In the genomic region with DNA sequence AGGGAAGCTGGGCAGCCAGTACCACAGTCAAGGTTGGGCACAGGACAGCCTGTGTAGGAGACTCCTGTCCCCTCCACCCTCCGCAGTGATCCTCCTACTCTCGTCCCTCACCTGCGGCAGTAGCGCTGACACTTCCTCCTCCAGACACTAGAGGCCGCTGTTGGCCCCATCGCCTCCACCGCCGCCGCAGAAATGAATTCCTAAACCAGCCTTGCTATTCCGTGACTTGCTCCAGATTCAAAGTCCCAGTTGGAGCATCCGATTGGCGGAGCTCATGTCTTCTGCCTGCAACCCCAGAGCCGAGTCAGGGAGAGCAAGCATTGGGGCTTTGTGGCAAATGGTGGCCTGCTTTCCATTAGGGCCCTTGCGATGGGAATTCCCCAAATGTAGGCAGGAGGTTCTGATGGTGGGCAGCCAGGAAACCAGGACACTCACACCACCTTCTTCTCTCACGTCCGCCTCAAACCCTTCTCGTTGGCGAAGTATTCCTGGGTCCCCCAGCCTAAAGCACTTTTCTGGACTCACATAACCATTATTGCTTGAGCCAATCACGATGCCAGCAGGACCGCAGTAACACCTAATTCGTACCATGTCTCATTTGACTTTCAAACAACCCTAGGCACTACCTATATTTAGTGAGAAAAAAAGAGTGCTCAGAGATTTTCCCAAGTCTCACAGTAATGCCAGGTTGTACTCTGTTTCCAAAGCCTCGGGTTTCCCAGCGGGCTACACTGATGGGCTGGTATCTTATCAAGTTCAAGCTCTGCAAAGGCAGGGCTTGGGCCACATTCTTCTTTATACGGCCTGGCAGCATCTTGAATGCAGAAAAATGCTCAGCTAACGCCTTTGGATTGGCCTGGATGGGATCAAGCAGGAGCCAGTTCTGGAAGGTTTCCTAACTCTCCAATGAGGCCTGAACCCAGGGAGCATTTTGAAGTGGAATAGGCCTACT, we compare ENCODE assay signal across 8 cellular contexts. TPM values are rescaled to one million over a fixed set of nuclear protein-coding genes. Genes with fewer than 3 reads are reported as not detected.
DNase-seq lines count a peak whose midpoint lies in the region; ATAC-seq and TF ChIP-seq lines count a peak whose summit lies in the region.

No MANE protein-coding gene starts in this region.

- no peaks in the 10 kb centered on the region for H3K27me3 ChIP-seq in endocrine pancreas (ENCODE audit: control insufficient read depth, insufficient read depth, low read length)

- H3K36me3 ChIP-seq in endocrine pancreas (ENCODE audit: control insufficient read depth, insufficient read depth, low read length): no peaks in the 10 kb centered on the region

- H3K4me3 ChIP-seq in endocrine pancreas (ENCODE audit: control insufficient read depth, insufficient read depth, low read length): peak overlapping the region; percentile 45

- no peaks in the 10 kb centered on the region for H3K9me3 ChIP-seq in endocrine pancreas (ENCODE audit: control insufficient read depth, low read length)

- peak; percentile 26 for ATAC-seq in HG03460 (IDR thresholded peaks at IDR 0.05; ENCODE audit: unreplicated experiment)
- no peak for ATAC-seq in HG02938 (IDR thresholded peaks at IDR 0.05; ENCODE audit: unreplicated experiment)

- H3K9ac ChIP-seq in endocrine pancreas (ENCODE audit: control insufficient read depth, insufficient read depth, low read length): peak overlapping the region; percentile 74

- peak; percentile 98 for TF ChIP-seq CTCF in GM12874 (IDR thresholded peaks at IDR 0.05; ENCODE audit: insufficient read depth, low read depth, low read length)

- peaks cover 7% of the 10 kb centered on the region for H3K4me1 ChIP-seq in endocrine pancreas (ENCODE audit: control insufficient read depth, insufficient read depth, low read length)

- DNase-seq in NCI-H748 treated with DMSO at 0.1 percent for 48 hours (lab: John Stamatoyannopoulos, UW) (peak; percentile 71), mesenteric fat pad (ENCODE audit: low spot score) (peak; percentile 93)
- peak; percentile 42 to 57 for DNase-seq in activated CD8-positive, alpha-beta memory T cell treated with anti-CD3 and anti-CD28 coated beads for 4 hours (ENCODE audit: low read depth in 2 of 2)
- peak; percentile 45 to 65 for DNase-seq in stimulated activated CD8-positive, alpha-beta memory T cell treated with anti-CD3 and anti-CD28 coated beads, Interleukin-15, amount 100 ng/mL, for 48 hours (ENCODE audit: low read depth in 2 of 2)

RNA-seq across cellular contexts. Expression of gene DNAJB2, which starts 1.2 kb away (rescaled TPM):
- total RNA-seq in mesenteric fat pad: 67.5 TPM

RNA-seq across cellular contexts. Expression of gene TUBA4A, which starts 24.3 kb away (rescaled TPM):
- total RNA-seq in mesenteric fat pad: 21.7 TPM

RNA-seq across cellular contexts. Expression of gene TUBA4B, which starts 24.9 kb away (rescaled TPM):
- not detected for total RNA-seq in mesenteric fat pad

RNA-seq across cellular contexts. Expression of gene PTPRN, which starts 31.2 kb away (rescaled TPM):
- total RNA-seq in mesenteric fat pad: not detected

RNA-seq across cellular contexts. Expression of gene STK16, which starts 32.7 kb away (rescaled TPM):
- total RNA-seq in mesenteric fat pad: 16.1 TPM
